In genomic region chr17:82052638-82053059, GRCh38 we compare ENCODE assay signal across 10 cellular contexts. TPM values are rescaled to one million over a fixed set of nuclear protein-coding genes. Genes with fewer than 3 reads are reported as not detected.
DNase-seq lines count a peak whose midpoint lies in the region; ATAC-seq, FAIRE-seq and TF ChIP-seq lines count a peak whose summit lies in the region.
"Had no signal": no experiment of that assay in that cellular context is flagged by ENCODE, and none has a peak within 500 bp of the region (broad histone marks: within the 10 kb centered on the region; RNA-seq: fewer than 3 reads in every experiment).

No MANE protein-coding gene starts in this region.

- H3K4me2 ChIP-seq in HepG2 (ENCODE audit: low read depth, low read length): peak overlapping the region; percentile 92

- H3K27me3 ChIP-seq in ascending aorta (no peaks in the 10 kb centered on the region), HepG2 (ENCODE audit: control insufficient read depth in 1 of 2, insufficient read depth in 2 of 2, low read length in 2 of 2) (no peaks in the 10 kb centered on the region; a peak in 2 of 5 replicates), thyroid gland (no peaks in the 10 kb centered on the region)

- no peaks in the 10 kb centered on the region for H3K9me3 Mint-ChIP-seq in activated T-cell treated with anti-CD3 and anti-CD28 coated beads, Interleukin-2, amount 50 U/mL, for 72 hours

- DNase-seq in activated T-cell treated with anti-CD3 and anti-CD28 coated beads, Interleukin-2, amount 50 U/mL, for 72 hours: no peak
- no peak for DNase-seq in activated T-cell treated with anti-CD3 and anti-CD28 coated beads, Interleukin-2, amount 50 U/mL, for 1 hour
- DNase-seq in ascending aorta (ENCODE audit: low spot score in 2 of 2) (no peak), HepG2 (ENCODE audit: low spot score) (no peak), thyroid gland (no peak), KBM-7 (no peak), NCI-H2029 (lab: John Stamatoyannopoulos, UW) (no peak), left lobe of liver (ENCODE audit: low spot score) (no peak)
- DNase-seq: DMS79, MV-4-11 had no signal

- no peak overlapping the region for H3K27ac Mint-ChIP-seq in activated T-cell treated with anti-CD3 and anti-CD28 coated beads, Interleukin-2, amount 50 U/mL, for 72 hours

- POLR2A ChIA-PET in HepG2 (lab: Yijun Ruan, JAX): interaction anchor here (0.7 to 3.4 kb wide), 4 partner anchors 9 to 324 kb away, joined by 3 to 33 read pairs (median 3); partner anchors contain the start of gene DCXR

- no peak for ATAC-seq in activated T-cell treated with anti-CD3 and anti-CD28 coated beads, Interleukin-2, amount 50 U/mL, for 72 hours (replicated peaks in 1 of 2)
- ATAC-seq in HepG2 (no peak), left lobe of liver (no peak)

- no peaks in the 10 kb centered on the region for H3K9me3 ChIP-seq in ascending aorta
- H3K9me3 ChIP-seq in HepG2 (ENCODE audit: low read length): no peaks in the 10 kb centered on the region
- no peaks in the 10 kb centered on the region for H3K9me3 ChIP-seq in thyroid gland

- no peaks in the 10 kb centered on the region for H3K27me3 Mint-ChIP-seq in activated T-cell treated with anti-CD3 and anti-CD28 coated beads, Interleukin-2, amount 50 U/mL, for 72 hours (ENCODE audit: low read depth)

- H2AFZ ChIP-seq in HepG2 (ENCODE audit: low read length): no peak overlapping the region

- intact Hi-C loops in ascending aorta (cut with DNase I): no loop called here
- intact Hi-C loops in HepG2 (cut with micrococcal nuclease; ENCODE audit: unreplicated experiment): loop anchor here (5.0 kb wide), 1 partner anchor 45 kb away; the partner anchor contains the start of gene FASN
- intact Hi-C loops in thyroid gland (cut with DNase I): no loop called here

- TF ChIP-seq POLR2A in HepG2 (IDR thresholded peaks at IDR 0.05; ENCODE audit: insufficient read depth in 1 of 2, low read depth in 2 of 2, low read length in 2 of 2) (no peak), thyroid gland (IDR thresholded peaks at IDR 0.05) (no peak)

- H3K79me2 ChIP-seq in HepG2 (ENCODE audit: insufficient read depth, low read length): peaks cover 37% of the 10 kb centered on the region

- H3K36me3 ChIP-seq in ascending aorta (peaks cover 53 to 64% of the 10 kb centered on the region in 2 donors), HepG2 (replicated peaks in 1 of 2; ENCODE audit: control insufficient read depth in 1 of 2, insufficient read depth in 2 of 2, low read length in 2 of 2) (peaks cover 23 to 45% of the 10 kb centered on the region in 2 experiments), thyroid gland (peaks cover 36 to 39% of the 10 kb centered on the region in 2 donors)

- peak overlapping the region; percentile 94 for H3K9ac ChIP-seq in HepG2 (ENCODE audit: insufficient read depth, low read depth, low read length)

- TF ChIP-seq RAD21 in HepG2 (CRISPR knock-in tag; IDR thresholded peaks at IDR 0.05): no peak

- WGBS in HepG2 (ENCODE audit: low lambda C conversion rate): 7% methylated on average over 7 of the region's 19 CpGs
- 39 to 48% methylated on average over 5 to 11 of the region's 19 CpGs for WGBS in thyroid gland, 2 donors

- no peaks in the 10 kb centered on the region; the same call in 1 of the 2 replicates for H4K20me1 ChIP-seq in HepG2 (ENCODE audit: insufficient read depth, low read length)

- H3K27ac ChIP-seq in ascending aorta (no peak overlapping the region), HepG2 (ENCODE audit: extremely low read length, insufficient read depth, low read length) (peak overlapping the region; percentile 64), thyroid gland (no peak overlapping the region)

- TF ChIP-seq EP300 in HepG2 (IDR thresholded peaks at IDR 0.05; ENCODE audit: low read depth in 2 of 2, low read length in 2 of 2) (no peak), HepG2 (CRISPR knock-in tag; IDR thresholded peaks at IDR 0.05; ENCODE audit: borderline replicate concordance) (no peak)

- in situ Hi-C loops in HepG2 (cut with HindIII; ENCODE audit: extremely low pct_ligation_motif_present, low pct_unique_long_range_greater_than_20kb): no loop called here
- in situ Hi-C loops in KBM-7 (cut with MboI; ENCODE audit: low pct_unique_long_range_greater_than_20kb, low sequenced_read_pairs): no loop called here

- H3K4me1 ChIP-seq in ascending aorta: peaks cover 18 to 19% of the 10 kb centered on the region in 2 donors
- peaks cover 57% of the 10 kb centered on the region for H3K4me1 ChIP-seq in HepG2 (ENCODE audit: insufficient read depth, low read length)
- H3K4me1 ChIP-seq in thyroid gland: peaks cover 18 to 19% of the 10 kb centered on the region in 2 donors

- peak overlapping the region; percentile 84 to 88 for H3K4me3 Mint-ChIP-seq in activated T-cell treated with anti-CD3 and anti-CD28 coated beads, Interleukin-2, amount 50 U/mL, for 72 hours

- no peaks in the 10 kb centered on the region for H3K36me3 Mint-ChIP-seq in activated T-cell treated with anti-CD3 and anti-CD28 coated beads, Interleukin-2, amount 50 U/mL, for 72 hours (ENCODE audit: insufficient read depth in 2 of 2)

- no TSS peak for BruUV-seq in HepG2 (replicated peaks; lab: Mats Ljungman, UMichigan)

- FAIRE-seq in HepG2 (lab: Jason Lieb, UNC): no peak

- CTCF ChIA-PET in HepG2 (lab: Yijun Ruan, JAX; ENCODE audit: low intra/inter-chr PET ratio, low total read pairs): no interaction called here

- H3K4me3 ChIP-seq in ascending aorta (peak overlapping the region; percentile 83 to 94), HepG2 (replicated peaks in 1 of 3; ENCODE audit: insufficient read depth in 1 of 3, low read depth in 2 of 3, low read length in 3 of 3) (peak overlapping the region; percentile 76 to 99 (median 95)), thyroid gland (replicated peaks in 1 of 3) (peak overlapping the region; percentile 50 to 85 (median 64))

- TF ChIP-seq CTCF in ascending aorta (IDR thresholded peaks at IDR 0.05): no peak
- no peak for TF ChIP-seq CTCF in HepG2 (CRISPR knock-in tag; IDR thresholded peaks at IDR 0.05)
- TF ChIP-seq CTCF in thyroid gland (IDR thresholded peaks at IDR 0.05): no peak

- H3K4me1 Mint-ChIP-seq in activated T-cell treated with anti-CD3 and anti-CD28 coated beads, Interleukin-2, amount 50 U/mL, for 72 hours (ENCODE audit: low read depth): peaks cover 20% of the 10 kb centered on the region

RNA-seq across cellular contexts. Expression of gene GPS1, which starts 1.0 kb away (rescaled TPM):
- total RNA-seq in activated T-cell treated with anti-CD3 and anti-CD28 coated beads, Interleukin-2, amount 50 U/mL, for 72 hours: 10 to 100 TPM; 55.1 to 73.5 TPM
- 42.1 TPM for total RNA-seq in ascending aorta
- total RNA-seq in HepG2 (2016; rRNA removed; fragmentation: Illumina TruSeq; extraction: Trizol): 106 and 124 TPM in 2 replicates
- 87.3 and 88.2 TPM in 2 replicates for total RNA-seq in HepG2 (2016; cell fraction: cytosol; rRNA removed; fragmentation: Illumina TruSeq; extraction: Trizol; ENCODE audit: low read depth)
- 99.7 and 134 TPM in 2 replicates for total RNA-seq in HepG2 (2016; cell fraction: insoluble cytoplasmic fraction; rRNA removed; fragmentation: Illumina TruSeq; extraction: Trizol)
- 96.5 and 111 TPM in 2 replicates for total RNA-seq in HepG2 (2016; cell fraction: membrane; rRNA removed; fragmentation: Illumina TruSeq; extraction: Trizol)
- 89.5 and 106 TPM in 2 replicates for total RNA-seq in HepG2 (2016; cell fraction: nucleus; rRNA removed; fragmentation: Illumina TruSeq; extraction: Trizol)
- 128 and 161 TPM in 2 replicates for polyA plus RNA-seq in HepG2 (2011; rRNA removed)
- 107 and 157 TPM in 2 replicates for polyA plus RNA-seq in HepG2 (2011; cell fraction: cytosol; rRNA removed)
- 389 and 467 TPM in 2 replicates for polyA plus RNA-seq in HepG2 (2011; cell fraction: nucleus; rRNA removed)
- polyA plus RNA-seq in HepG2 (2012): 102 and 120 TPM in 2 replicates
- 96.5 and 102 TPM in 2 replicates for polyA plus RNA-seq in HepG2 (2016; cell fraction: cytosol; fragmentation: Illumina TruSeq; extraction: Trizol; ENCODE audit: low read depth)
- polyA plus RNA-seq in HepG2 (2016; cell fraction: insoluble cytoplasmic fraction; fragmentation: Illumina TruSeq; extraction: Trizol; ENCODE audit: low read depth): 120 and 146 TPM in 2 replicates
- 103 and 104 TPM in 2 replicates for polyA plus RNA-seq in HepG2 (2016; cell fraction: membrane; fragmentation: Illumina TruSeq; extraction: Trizol; ENCODE audit: low read depth)
- 225 and 229 TPM in 2 replicates for polyA plus RNA-seq in HepG2 (2016; cell fraction: nucleus; fragmentation: Illumina TruSeq; extraction: Trizol; ENCODE audit: insufficient read depth, low read depth)
- 182 and 265 TPM in 2 replicates for polyA minus RNA-seq in HepG2 (2011; rRNA and poly(A)+ RNA removed; ENCODE audit: low replicate concordance)
- 76.6 and 80.3 TPM in 2 replicates for polyA minus RNA-seq in HepG2 (2011; cell fraction: cytosol; rRNA and poly(A)+ RNA removed)
- 60.2 and 61.0 TPM in 2 replicates for polyA minus RNA-seq in HepG2 (2011; cell fraction: nucleus; rRNA and poly(A)+ RNA removed)
- 100 to 1,000 TPM in 2 of 4 donors, 10 to 100 TPM in 2; 80.1 to 164 (median 102) TPM for total RNA-seq in thyroid gland
- 84.1 TPM for total RNA-seq in left lobe of liver

RNA-seq across cellular contexts. Expression of gene RFNG, which starts 1.0 kb away (rescaled TPM):
- total RNA-seq in activated T-cell treated with anti-CD3 and anti-CD28 coated beads, Interleukin-2, amount 50 U/mL, for 72 hours: 10 to 100 TPM; 31.0 to 42.2 TPM
- 73.7 TPM for total RNA-seq in ascending aorta
- total RNA-seq in HepG2 (2016; rRNA removed; fragmentation: Illumina TruSeq; extraction: Trizol): 27.8 and 64.0 TPM in 2 replicates
- 72.5 and 73.8 TPM in 2 replicates for total RNA-seq in HepG2 (2016; cell fraction: cytosol; rRNA removed; fragmentation: Illumina TruSeq; extraction: Trizol; ENCODE audit: low read depth)
- 23.6 and 61.0 TPM in 2 replicates for total RNA-seq in HepG2 (2016; cell fraction: insoluble cytoplasmic fraction; rRNA removed; fragmentation: Illumina TruSeq; extraction: Trizol)
- total RNA-seq in HepG2 (2016; cell fraction: membrane; rRNA removed; fragmentation: Illumina TruSeq; extraction: Trizol): 95.0 and 98.0 TPM in 2 replicates
- total RNA-seq in HepG2 (2016; cell fraction: nucleus; rRNA removed; fragmentation: Illumina TruSeq; extraction: Trizol): 53.3 and 60.7 TPM in 2 replicates
- polyA plus RNA-seq in HepG2 (2011; rRNA removed): 61.4 and 90.6 TPM in 2 replicates
- polyA plus RNA-seq in HepG2 (2011; cell fraction: cytosol; rRNA removed): 36.1 and 62.0 TPM in 2 replicates
- polyA plus RNA-seq in HepG2 (2011; cell fraction: nucleus; rRNA removed): 548 and 733 TPM in 2 replicates
- polyA plus RNA-seq in HepG2 (2012): 60.9 and 71.7 TPM in 2 replicates
- 106 and 121 TPM in 2 replicates for polyA plus RNA-seq in HepG2 (2016; cell fraction: cytosol; fragmentation: Illumina TruSeq; extraction: Trizol; ENCODE audit: low read depth)
- 35.7 and 47.7 TPM in 2 replicates for polyA plus RNA-seq in HepG2 (2016; cell fraction: insoluble cytoplasmic fraction; fragmentation: Illumina TruSeq; extraction: Trizol; ENCODE audit: low read depth)
- polyA plus RNA-seq in HepG2 (2016; cell fraction: membrane; fragmentation: Illumina TruSeq; extraction: Trizol; ENCODE audit: low read depth): 128 and 132 TPM in 2 replicates
- polyA plus RNA-seq in HepG2 (2016; cell fraction: nucleus; fragmentation: Illumina TruSeq; extraction: Trizol; ENCODE audit: insufficient read depth, low read depth): 227 and 229 TPM in 2 replicates
- 12.3 and 58.2 TPM in 2 replicates for polyA minus RNA-seq in HepG2 (2011; rRNA and poly(A)+ RNA removed; ENCODE audit: low replicate concordance)
- 21.9 and 29.0 TPM in 2 replicates for polyA minus RNA-seq in HepG2 (2011; cell fraction: cytosol; rRNA and poly(A)+ RNA removed)
- 29.7 and 35.9 TPM in 2 replicates for polyA minus RNA-seq in HepG2 (2011; cell fraction: nucleus; rRNA and poly(A)+ RNA removed)
- 10 to 100 TPM; 36.0 to 49.0 (median 38.3) TPM for total RNA-seq in thyroid gland
- total RNA-seq in left lobe of liver: 45.8 TPM

RNA-seq across cellular contexts. Expression of gene DUS1L, which starts 13.0 kb away (rescaled TPM):
- 100 to 1,000 TPM; 109 to 121 TPM for total RNA-seq in activated T-cell treated with anti-CD3 and anti-CD28 coated beads, Interleukin-2, amount 50 U/mL, for 72 hours
- total RNA-seq in ascending aorta: 111 TPM
- 67.9 and 109 TPM in 2 replicates for total RNA-seq in HepG2 (2016; rRNA removed; fragmentation: Illumina TruSeq; extraction: Trizol)
- 206 and 220 TPM in 2 replicates for total RNA-seq in HepG2 (2016; cell fraction: cytosol; rRNA removed; fragmentation: Illumina TruSeq; extraction: Trizol; ENCODE audit: low read depth)
- 58.4 and 113 TPM in 2 replicates for total RNA-seq in HepG2 (2016; cell fraction: insoluble cytoplasmic fraction; rRNA removed; fragmentation: Illumina TruSeq; extraction: Trizol)
- 268 and 276 TPM in 2 replicates for total RNA-seq in HepG2 (2016; cell fraction: membrane; rRNA removed; fragmentation: Illumina TruSeq; extraction: Trizol)
- total RNA-seq in HepG2 (2016; cell fraction: nucleus; rRNA removed; fragmentation: Illumina TruSeq; extraction: Trizol): 69.9 and 102 TPM in 2 replicates
- 81.0 and 108 TPM in 2 replicates for polyA plus RNA-seq in HepG2 (2011; rRNA removed)
- 64.5 and 97.7 TPM in 2 replicates for polyA plus RNA-seq in HepG2 (2011; cell fraction: cytosol; rRNA removed)
- 583 and 668 TPM in 2 replicates for polyA plus RNA-seq in HepG2 (2011; cell fraction: nucleus; rRNA removed)
- polyA plus RNA-seq in HepG2 (2012): 82.7 and 123 TPM in 2 replicates
- polyA plus RNA-seq in HepG2 (2016; cell fraction: cytosol; fragmentation: Illumina TruSeq; extraction: Trizol; ENCODE audit: low read depth): 353 and 384 TPM in 2 replicates
- 138 and 172 TPM in 2 replicates for polyA plus RNA-seq in HepG2 (2016; cell fraction: insoluble cytoplasmic fraction; fragmentation: Illumina TruSeq; extraction: Trizol; ENCODE audit: low read depth)
- polyA plus RNA-seq in HepG2 (2016; cell fraction: membrane; fragmentation: Illumina TruSeq; extraction: Trizol; ENCODE audit: low read depth): 444 and 521 TPM in 2 replicates
- 330 and 339 TPM in 2 replicates for polyA plus RNA-seq in HepG2 (2016; cell fraction: nucleus; fragmentation: Illumina TruSeq; extraction: Trizol; ENCODE audit: insufficient read depth, low read depth)
- polyA minus RNA-seq in HepG2 (2011; rRNA and poly(A)+ RNA removed; ENCODE audit: low replicate concordance): 47.0 and 79.2 TPM in 2 replicates
- 31.7 and 34.4 TPM in 2 replicates for polyA minus RNA-seq in HepG2 (2011; cell fraction: cytosol; rRNA and poly(A)+ RNA removed)
- 85.7 and 87.9 TPM in 2 replicates for polyA minus RNA-seq in HepG2 (2011; cell fraction: nucleus; rRNA and poly(A)+ RNA removed)
- total RNA-seq in thyroid gland: 10 to 100 TPM; 58.7 to 90.5 (median 75.5) TPM
- 121 TPM for total RNA-seq in left lobe of liver

RNA-seq across cellular contexts. Expression of gene DCXR, which starts 15.2 kb away (rescaled TPM):
- total RNA-seq in activated T-cell treated with anti-CD3 and anti-CD28 coated beads, Interleukin-2, amount 50 U/mL, for 72 hours: 100 to 1,000 TPM; 114 to 125 TPM
- 160 TPM for total RNA-seq in ascending aorta
- total RNA-seq in HepG2 (2016; rRNA removed; fragmentation: Illumina TruSeq; extraction: Trizol): 286 and 311 TPM in 2 replicates
- 275 and 353 TPM in 2 replicates for total RNA-seq in HepG2 (2016; cell fraction: cytosol; rRNA removed; fragmentation: Illumina TruSeq; extraction: Trizol; ENCODE audit: low read depth)
- total RNA-seq in HepG2 (2016; cell fraction: insoluble cytoplasmic fraction; rRNA removed; fragmentation: Illumina TruSeq; extraction: Trizol): 302 and 321 TPM in 2 replicates
- 228 and 297 TPM in 2 replicates for total RNA-seq in HepG2 (2016; cell fraction: membrane; rRNA removed; fragmentation: Illumina TruSeq; extraction: Trizol)
- total RNA-seq in HepG2 (2016; cell fraction: nucleus; rRNA removed; fragmentation: Illumina TruSeq; extraction: Trizol): 132 and 152 TPM in 2 replicates
- polyA plus RNA-seq in HepG2 (2011; rRNA removed): 287 and 290 TPM in 2 replicates
- polyA plus RNA-seq in HepG2 (2011; cell fraction: cytosol; rRNA removed): 253 and 424 TPM in 2 replicates
- polyA plus RNA-seq in HepG2 (2011; cell fraction: nucleus; rRNA removed): 645 and 737 TPM in 2 replicates
- polyA plus RNA-seq in HepG2 (2012): 190 and 266 TPM in 2 replicates
- 398 and 426 TPM in 2 replicates for polyA plus RNA-seq in HepG2 (2016; cell fraction: cytosol; fragmentation: Illumina TruSeq; extraction: Trizol; ENCODE audit: low read depth)
- polyA plus RNA-seq in HepG2 (2016; cell fraction: insoluble cytoplasmic fraction; fragmentation: Illumina TruSeq; extraction: Trizol; ENCODE audit: low read depth): 296 and 330 TPM in 2 replicates
- polyA plus RNA-seq in HepG2 (2016; cell fraction: membrane; fragmentation: Illumina TruSeq; extraction: Trizol; ENCODE audit: low read depth): 308 and 335 TPM in 2 replicates
- polyA plus RNA-seq in HepG2 (2016; cell fraction: nucleus; fragmentation: Illumina TruSeq; extraction: Trizol; ENCODE audit: insufficient read depth, low read depth): 280 and 299 TPM in 2 replicates
- polyA minus RNA-seq in HepG2 (2011; rRNA and poly(A)+ RNA removed; ENCODE audit: low replicate concordance): 73.9 and 172 TPM in 2 replicates
- 52.1 and 74.6 TPM in 2 replicates for polyA minus RNA-seq in HepG2 (2011; cell fraction: cytosol; rRNA and poly(A)+ RNA removed)
- 61.5 and 67.5 TPM in 2 replicates for polyA minus RNA-seq in HepG2 (2011; cell fraction: nucleus; rRNA and poly(A)+ RNA removed)
- 100 to 1,000 TPM in 2 of 4 donors, 10 to 100 TPM in 2; 88.6 to 161 (median 114) TPM for total RNA-seq in thyroid gland
- total RNA-seq in left lobe of liver: 1,477 TPM

RNA-seq across cellular contexts. Expression of gene RAC3, which starts 21.2 kb away (rescaled TPM):
- 10 to 100 TPM in 1 of 2 donors, 1 to 10 TPM in 1; 8.5 to 13.1 TPM for total RNA-seq in activated T-cell treated with anti-CD3 and anti-CD28 coated beads, Interleukin-2, amount 50 U/mL, for 72 hours
- total RNA-seq in ascending aorta (not detected), HepG2 (2016; rRNA removed; fragmentation: Illumina TruSeq; extraction: Trizol) (4.0 and 10.5 TPM in 2 replicates), thyroid gland (10 to 100 TPM; 11.8 to 23.8 (median 14.4) TPM), left lobe of liver (8.7 TPM)
- 6.8 and 9.8 TPM in 2 replicates for total RNA-seq in HepG2 (2016; cell fraction: cytosol; rRNA removed; fragmentation: Illumina TruSeq; extraction: Trizol; ENCODE audit: low read depth)
- total RNA-seq in HepG2 (2016; cell fraction: insoluble cytoplasmic fraction; rRNA removed; fragmentation: Illumina TruSeq; extraction: Trizol): 3.9 and 12.6 TPM in 2 replicates
- total RNA-seq in HepG2 (2016; cell fraction: membrane; rRNA removed; fragmentation: Illumina TruSeq; extraction: Trizol): 7.3 and 10.1 TPM in 2 replicates
- 11.7 and 12.9 TPM in 2 replicates for total RNA-seq in HepG2 (2016; cell fraction: nucleus; rRNA removed; fragmentation: Illumina TruSeq; extraction: Trizol)
- polyA plus RNA-seq in HepG2 (2011; rRNA removed): 21.3 and 24.1 TPM in 2 replicates
- polyA plus RNA-seq in HepG2 (2011; cell fraction: cytosol; rRNA removed): 12.8 and 16.7 TPM in 2 replicates
- 111 and 165 TPM in 2 replicates for polyA plus RNA-seq in HepG2 (2011; cell fraction: nucleus; rRNA removed)
- polyA plus RNA-seq in HepG2 (2012): 6.3 and 10.6 TPM in 2 replicates
- polyA plus RNA-seq in HepG2 (2016; cell fraction: cytosol; fragmentation: Illumina TruSeq; extraction: Trizol; ENCODE audit: low read depth): 10.4 and 12.0 TPM in 2 replicates
- 6.0 and 7.2 TPM in 2 replicates for polyA plus RNA-seq in HepG2 (2016; cell fraction: insoluble cytoplasmic fraction; fragmentation: Illumina TruSeq; extraction: Trizol; ENCODE audit: low read depth)
- 8.8 and 10.0 TPM in 2 replicates for polyA plus RNA-seq in HepG2 (2016; cell fraction: membrane; fragmentation: Illumina TruSeq; extraction: Trizol; ENCODE audit: low read depth)
- 45.9 and 51.6 TPM in 2 replicates for polyA plus RNA-seq in HepG2 (2016; cell fraction: nucleus; fragmentation: Illumina TruSeq; extraction: Trizol; ENCODE audit: insufficient read depth, low read depth)
- polyA minus RNA-seq in HepG2 (2011; rRNA and poly(A)+ RNA removed; ENCODE audit: low replicate concordance): 12.6 and 13.2 TPM in 2 replicates
- 3.0 and 3.6 TPM in 2 replicates for polyA minus RNA-seq in HepG2 (2011; cell fraction: cytosol; rRNA and poly(A)+ RNA removed)
- polyA minus RNA-seq in HepG2 (2011; cell fraction: nucleus; rRNA and poly(A)+ RNA removed): 6.7 and 7.6 TPM in 2 replicates
